Comparison of ENCODE assay signal across 37 cellular contexts in genomic region chr15:58404722-58405121, GRCh38. TPM values are rescaled to one million over a fixed set of nuclear protein-coding genes. Genes with fewer than 3 reads are reported as not detected.
"Had no signal": no experiment of that assay in that cellular context is flagged by ENCODE, and none has a peak within 500 bp of the region (broad histone marks: within the 10 kb centered on the region; RNA-seq: fewer than 3 reads in every experiment).

No MANE protein-coding gene starts in this region.

- H3K36me3 ChIP-seq: MG63 had no signal

- H3K27me3 ChIP-seq: MG63 had no signal

- H3K9me3 ChIP-seq: MG63 had no signal

- H3K4me3 ChIP-seq: MG63 had no signal

- DNase-seq: Karpas-422, Kasumi-1, MG63, MM.1S, MV-4-11, NCI-H1048, NCI-H1092, NCI-H1092 treated with DMSO at 0.1 percent for 48 hours, NCI-H1105, NCI-H1105 treated with DMSO at 0.1 percent for 48 hours, NCI-H1417, NCI-H1417 treated with DMSO at 0.1 percent for 48 hours, NCI-H1436, NCI-H1436 treated with DMSO at 0.1 percent for 48 hours, NCI-H146, NCI-H1694, NCI-H1694 treated with DMSO at 0.1 percent for 48 hours, NCI-H187, NCI-H187 treated with DMSO at 0.1 percent for 48 hours, NCI-H1930, NCI-H2029, NCI-H2029 treated with DMSO at 0.1 percent for 48 hours, NCI-H2081, NCI-H2081 treated with DMSO at 0.1 percent for 48 hours, NCI-H2107, NCI-H2171, NCI-H2171 treated with DMSO at 0.1 percent for 48 hours, NCI-H2227 treated with DMSO at 0.1 percent for 48 hours, NCI-H226, NCI-H345, NCI-H446, NCI-H446 treated with DMSO at 0.1 percent for 48 hours, NCI-H510A, NCI-H510A treated with DMSO at 0.1 percent for 48 hours, NCI-H524 had no signal

RNA-seq across cellular contexts. Expression of gene LIPC, which starts 27.1 kb away (rescaled TPM):
- total RNA-seq: MCF 10A, NCI-H460 had no signal
